In genomic region chr10:111075577-111076185, GRCh38 we compare ENCODE assay signal across 8 cellular contexts. TPM values are rescaled to one million over a fixed set of nuclear protein-coding genes. Genes with fewer than 3 reads are reported as not detected.
A peak's percentile ranks its signal among the peaks of the same experiment; 100 is the strongest.
DNase-seq lines count a peak whose midpoint lies in the region; ATAC-seq, FAIRE-seq and TF ChIP-seq lines count a peak whose summit lies in the region.

No MANE protein-coding gene starts in this region.

- DNase-seq in HepG2 (ENCODE audit: low spot score), result no peak
- no peak for DNase-seq in right lobe of liver
- no peak for DNase-seq in activated T-helper 1 cell treated with anti-CD3 and anti-CD28 coated beads, Interleukin-12 subunit alpha, Interleukin-12 subunit beta, Interleukin-2, Interleukin-4 antibody, amounts not matched to agents 30 ng/mL and 10 ng/mL and 1 ng/mL, durations not matched to agents 14 hours and 24 hours and 36 hours (ENCODE audit: low spot score)
- no peak for DNase-seq in lower lobe of right lung
- DNase-seq in vagina (ENCODE audit: extremely low spot score in 2 of 2), result no peak
- DNase-seq in NCI-H510A (lab: John Stamatoyannopoulos, UW), result no peak
- DNase-seq in T1000 (lab: John Stamatoyannopoulos, UW), result no peak

- H3K36me3 ChIP-seq in HepG2 (replicated peaks in 1 of 2; ENCODE audit: control insufficient read depth in 1 of 2, insufficient read depth in 2 of 2, low read length in 2 of 2) (no peaks in the 10 kb centered on the region), right lobe of liver (no peaks in the 10 kb centered on the region), lower lobe of right lung (no peaks in the 10 kb centered on the region), vagina (no peaks in the 10 kb centered on the region)

- peak overlapping the region; percentile 69; the same call in 1 of the 2 replicates for H3K4me2 ChIP-seq in HepG2 (ENCODE audit: low read depth, low read length)

- peak overlapping the region; percentile 19 for H3K4me3 Mint-ChIP-seq in activated T-helper 1 cell treated with anti-CD3 and anti-CD28 coated beads, Interleukin-12 subunit alpha, Interleukin-12 subunit beta, Interleukin-2, Interleukin-4 antibody, amounts not matched to agents 30 ng/mL and 10 ng/mL and 1 ng/mL, durations not matched to agents 14 hours and 24 hours and 36 hours

- CTCF ChIA-PET in HepG2 (lab: Yijun Ruan, JAX; ENCODE audit: low intra/inter-chr PET ratio, low total read pairs), result interaction anchor here (0.9 to 1.9 kb wide), 3 partner anchors 132 to 523 kb away, joined by 3 to 11 read pairs (median 5); no protein-coding TSS in a partner anchor

- H3K27ac ChIP-seq in HepG2 (ENCODE audit: extremely low read length, insufficient read depth, low read length), result no peak overlapping the region
- no peak overlapping the region for H3K27ac ChIP-seq in right lobe of liver
- H3K27ac ChIP-seq in lower lobe of right lung, result no peak overlapping the region
- H3K27ac ChIP-seq in vagina, result no peak overlapping the region

- H3K9me3 ChIP-seq in HepG2 (ENCODE audit: low read length) (no peaks in the 10 kb centered on the region), right lobe of liver (no peaks in the 10 kb centered on the region), lower lobe of right lung (no peaks in the 10 kb centered on the region), vagina (no peaks in the 10 kb centered on the region)

- TF ChIP-seq CTCF in HepG2 (CRISPR knock-in tag; IDR thresholded peaks at IDR 0.05) (no peak), right lobe of liver (IDR thresholded peaks at IDR 0.05) (no peak), lower lobe of right lung (IDR thresholded peaks at IDR 0.05) (no peak), vagina (IDR thresholded peaks at IDR 0.05) (no peak)

- ATAC-seq in HepG2 (no peak; the same call in 2 of the 3 replicates), right lobe of liver (no peak), lower lobe of right lung (no peak), HG03039 (IDR thresholded peaks at IDR 0.05; ENCODE audit: unreplicated experiment) (no peak)

- intact Hi-C loops in HepG2 (cut with micrococcal nuclease; ENCODE audit: unreplicated experiment), result no loop called here
- intact Hi-C loops in right lobe of liver (cut with DNase I), result no loop called here
- intact Hi-C loops in activated T-helper 1 cell treated with anti-CD3 and anti-CD28 coated beads, Interleukin-12 subunit alpha, Interleukin-12 subunit beta, Interleukin-2, Interleukin-4 antibody, amounts not matched to agents 30 ng/mL and 10 ng/mL and 1 ng/mL, durations not matched to agents 14 hours and 24 hours and 36 hours (cut with micrococcal nuclease), result loop anchor here (2.0 to 10.0 kb wide), 3 partner anchors 157 to 433 kb away; partner anchors contain the start of genes BBIP1 and SHOC2
- intact Hi-C loops in lower lobe of right lung (cut with DNase I), result no loop called here
- intact Hi-C loops in vagina (cut with DNase I), result no loop called here

- TF ChIP-seq POLR2A in HepG2 (IDR thresholded peaks at IDR 0.05; ENCODE audit: insufficient read depth in 1 of 2, low read depth in 2 of 2, low read length in 2 of 2), result no peak
- TF ChIP-seq POLR2A in right lobe of liver (IDR thresholded peaks at IDR 0.05), result no peak
- no peak for TF ChIP-seq POLR2A in vagina (IDR thresholded peaks at IDR 0.05)

- H3K27me3 Mint-ChIP-seq in activated T-helper 1 cell treated with anti-CD3 and anti-CD28 coated beads, Interleukin-12 subunit alpha, Interleukin-12 subunit beta, Interleukin-2, Interleukin-4 antibody, amounts not matched to agents 30 ng/mL and 10 ng/mL and 1 ng/mL, durations not matched to agents 14 hours and 24 hours and 36 hours (ENCODE audit: insufficient read depth), result peaks cover 62% of the 10 kb centered on the region

- H4K20me1 ChIP-seq in HepG2 (ENCODE audit: insufficient read depth, low read length), result no peaks in the 10 kb centered on the region

- POLR2A ChIA-PET in HepG2 (lab: Yijun Ruan, JAX), result no interaction called here

- TF ChIP-seq EP300 in HepG2 (IDR thresholded peaks at IDR 0.05; ENCODE audit: low read depth in 2 of 2, low read length in 2 of 2) (no peak), HepG2 (CRISPR knock-in tag; IDR thresholded peaks at IDR 0.05; ENCODE audit: borderline replicate concordance) (no peak)

- BruUV-seq in HepG2 (replicated peaks; lab: Mats Ljungman, UMichigan), result no TSS peak

- H2AFZ ChIP-seq in HepG2 (ENCODE audit: low read length), result no peak overlapping the region

- no peak for TF ChIP-seq RAD21 in HepG2 (CRISPR knock-in tag; IDR thresholded peaks at IDR 0.05)

- H3K4me3 ChIP-seq in HepG2 (replicated peaks in 1 of 3; ENCODE audit: insufficient read depth in 1 of 3, low read depth in 2 of 3, low read length in 3 of 3) (no peak overlapping the region), right lobe of liver (no peak overlapping the region), lower lobe of right lung (peak overlapping the region; percentile 59), vagina (peak overlapping the region; percentile 44 to 52)

- H3K9ac ChIP-seq in HepG2 (ENCODE audit: insufficient read depth, low read depth, low read length), result no peak overlapping the region

- H3K4me1 Mint-ChIP-seq in activated T-helper 1 cell treated with anti-CD3 and anti-CD28 coated beads, Interleukin-12 subunit alpha, Interleukin-12 subunit beta, Interleukin-2, Interleukin-4 antibody, amounts not matched to agents 30 ng/mL and 10 ng/mL and 1 ng/mL, durations not matched to agents 14 hours and 24 hours and 36 hours (ENCODE audit: low read depth), result no peaks in the 10 kb centered on the region

- no peaks in the 10 kb centered on the region for H3K79me2 ChIP-seq in HepG2 (ENCODE audit: insufficient read depth, low read length)

- H3K9me3 Mint-ChIP-seq in activated T-helper 1 cell treated with anti-CD3 and anti-CD28 coated beads, Interleukin-12 subunit alpha, Interleukin-12 subunit beta, Interleukin-2, Interleukin-4 antibody, amounts not matched to agents 30 ng/mL and 10 ng/mL and 1 ng/mL, durations not matched to agents 14 hours and 24 hours and 36 hours, result no peaks in the 10 kb centered on the region

- peaks cover 1% of the 10 kb centered on the region for H3K36me3 Mint-ChIP-seq in activated T-helper 1 cell treated with anti-CD3 and anti-CD28 coated beads, Interleukin-12 subunit alpha, Interleukin-12 subunit beta, Interleukin-2, Interleukin-4 antibody, amounts not matched to agents 30 ng/mL and 10 ng/mL and 1 ng/mL, durations not matched to agents 14 hours and 24 hours and 36 hours (ENCODE audit: low read depth)

- no peak overlapping the region for H3K27ac Mint-ChIP-seq in activated T-helper 1 cell treated with anti-CD3 and anti-CD28 coated beads, Interleukin-12 subunit alpha, Interleukin-12 subunit beta, Interleukin-2, Interleukin-4 antibody, amounts not matched to agents 30 ng/mL and 10 ng/mL and 1 ng/mL, durations not matched to agents 14 hours and 24 hours and 36 hours

- in situ Hi-C loops in HepG2 (cut with HindIII; ENCODE audit: extremely low pct_ligation_motif_present, low pct_unique_long_range_greater_than_20kb), result loop anchor here (25.0 kb wide), 1 partner anchor 1237 kb away; no protein-coding TSS in a partner anchor

- 22% methylated on average over 14 of the region's 18 CpGs for WGBS in HepG2 (ENCODE audit: low lambda C conversion rate)
- 32% methylated on average over 10 of the region's 18 CpGs for WGBS in right lobe of liver (ENCODE audit: insufficient coverage, low coverage, low lambda C conversion rate, missing lambda C conversion rate)

- H3K27me3 ChIP-seq in HepG2 (ENCODE audit: control insufficient read depth in 1 of 2, insufficient read depth in 2 of 2, low read length in 2 of 2) (peaks cover 7 to 26% of the 10 kb centered on the region in 2 experiments), right lobe of liver (peaks cover 0 to 15% of the 10 kb centered on the region in 2 donors), lower lobe of right lung (ENCODE audit: low read depth) (peaks cover 72% of the 10 kb centered on the region), vagina (no peaks in the 10 kb centered on the region)

- FAIRE-seq in HepG2 (lab: Jason Lieb, UNC), result no peak

- H3K4me1 ChIP-seq in HepG2 (ENCODE audit: insufficient read depth, low read length) (no peaks in the 10 kb centered on the region), right lobe of liver (peaks cover 0 to 24% (median 6%) of the 10 kb centered on the region in 4 donors), lower lobe of right lung (peaks cover 24% of the 10 kb centered on the region), vagina (peaks cover 39% of the 10 kb centered on the region)

TF ChIP-seq in HepG2, 621 proteins besides CTCF, POLR2A, EP300 and RAD21 (continues in another document):
- TF ChIP-seq RFXANK (CRISPR knock-in tag; IDR thresholded peaks at IDR 0.05), result no peak
- no peak for TF ChIP-seq RFXAP (CRISPR knock-in tag; IDR thresholded peaks at IDR 0.05; ENCODE audit: borderline replicate concordance)
- TF ChIP-seq MEIS2 (CRISPR knock-in tag; IDR thresholded peaks at IDR 0.05), result no peak

RNA-seq across cellular contexts. Expression of gene ADRA2A, which starts 1.1 kb away (rescaled TPM):
- not detected in 2 replicates for total RNA-seq in HepG2 (2016; rRNA removed; fragmentation: Illumina TruSeq; extraction: Trizol)
- total RNA-seq in HepG2 (2016; cell fraction: cytosol; rRNA removed; fragmentation: Illumina TruSeq; extraction: Trizol; ENCODE audit: low read depth), result not detected in 2 replicates
- not detected in 2 replicates for total RNA-seq in HepG2 (2016; cell fraction: insoluble cytoplasmic fraction; rRNA removed; fragmentation: Illumina TruSeq; extraction: Trizol)
- not detected in 2 replicates for total RNA-seq in HepG2 (2016; cell fraction: membrane; rRNA removed; fragmentation: Illumina TruSeq; extraction: Trizol)
- not detected in 2 replicates for total RNA-seq in HepG2 (2016; cell fraction: nucleus; rRNA removed; fragmentation: Illumina TruSeq; extraction: Trizol)
- 0.01 TPM in 1 of 2 replicates, not detected in the other for polyA plus RNA-seq in HepG2 (2011; rRNA removed)
- polyA plus RNA-seq in HepG2 (2011; cell fraction: cytosol; rRNA removed), result 0.01 TPM in 1 of 2 replicates, not detected in the other
- polyA plus RNA-seq in HepG2 (2011; cell fraction: nucleus; rRNA removed), result 0.03 and 0.07 TPM in 2 replicates
- polyA plus RNA-seq in HepG2 (2012), result 0.03 TPM in 1 of 2 replicates, not detected in the other
- polyA plus RNA-seq in HepG2 (2016; cell fraction: cytosol; fragmentation: Illumina TruSeq; extraction: Trizol; ENCODE audit: low read depth), result not detected in 2 replicates
- not detected in 2 replicates for polyA plus RNA-seq in HepG2 (2016; cell fraction: insoluble cytoplasmic fraction; fragmentation: Illumina TruSeq; extraction: Trizol; ENCODE audit: low read depth)
- not detected in 2 replicates for polyA plus RNA-seq in HepG2 (2016; cell fraction: membrane; fragmentation: Illumina TruSeq; extraction: Trizol; ENCODE audit: low read depth)
- polyA plus RNA-seq in HepG2 (2016; cell fraction: nucleus; fragmentation: Illumina TruSeq; extraction: Trizol; ENCODE audit: insufficient read depth, low read depth), result not detected in 2 replicates
- 0.04 TPM in 1 of 2 replicates, not detected in the other for polyA minus RNA-seq in HepG2 (2011; rRNA and poly(A)+ RNA removed; ENCODE audit: low replicate concordance)
- polyA minus RNA-seq in HepG2 (2011; cell fraction: cytosol; rRNA and poly(A)+ RNA removed), result not detected in 2 replicates
- polyA minus RNA-seq in HepG2 (2011; cell fraction: nucleus; rRNA and poly(A)+ RNA removed), result not detected in 2 replicates
- under 1 TPM; 0.22 to 0.99 (median 0.51) TPM for total RNA-seq in right lobe of liver
- not detected in 2 replicates for total RNA-seq in activated T-helper 1 cell treated with anti-CD3 and anti-CD28 coated beads, Interleukin-12 subunit alpha, Interleukin-12 subunit beta, Interleukin-2, Interleukin-4 antibody, amounts not matched to agents 30 ng/mL and 10 ng/mL and 1 ng/mL, durations not matched to agents 14 hours and 24 hours and 36 hours
- total RNA-seq in lower lobe of right lung, result 3.8 TPM
- total RNA-seq in vagina, result 14.2 TPM

Comparison
In these comparisons a context has a peak if more than half of its experiments do, and no peak if none do; other contexts are left out.
1. H3K4me3 ChIP-seq: peak in lower lobe of right lung (single experiment) and vagina (2 of 2); none in HepG2 (0 of 3) and right lobe of liver (0 of 3).